ENCODE assay signal across 36 cellular contexts in the genomic region with DNA sequence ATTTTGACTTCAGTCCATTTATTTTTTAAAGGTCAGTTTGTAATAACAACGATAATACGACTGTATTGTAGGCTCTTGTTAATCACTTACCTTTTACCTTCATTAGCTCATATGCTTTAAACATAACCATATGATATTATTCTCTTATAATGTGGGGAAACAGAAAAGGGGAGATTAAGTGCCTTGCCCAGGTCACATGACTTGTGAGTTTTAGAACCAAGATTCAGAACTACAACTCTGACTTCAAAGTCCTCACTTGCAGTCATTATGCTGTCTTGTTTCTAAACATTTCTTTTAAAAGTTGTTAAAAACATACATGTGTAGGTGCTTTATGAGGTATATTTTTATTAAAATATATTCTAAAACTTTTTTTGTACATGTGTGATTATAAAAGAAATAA.
"Had no signal": no experiment of that assay in that cellular context is flagged by ENCODE, and none has a peak within 500 bp of the region (broad histone marks: within the 10 kb centered on the region; RNA-seq: fewer than 3 reads in every experiment).

No MANE protein-coding gene starts in this region.

- H3K4me1 ChIP-seq: ascending aorta had no signal

- H3K27me3 ChIP-seq: ascending aorta, cardiac muscle cell had no signal

- H3K27ac ChIP-seq: ascending aorta, cardiac muscle cell, VCaP had no signal

- H3K27me3 Mint-ChIP-seq: activated B cell treated with CpG ODN at 0.5 μM for 24 hours; activated CD4-positive, alpha-beta memory T cell treated with anti-CD3 and anti-CD28 coated beads for 36 hours; activated CD4-positive, alpha-beta T cell treated with anti-CD3 and anti-CD28 coated beads, Interleukin-2, amount 10 ng/mL, durations not matched to agents 24 days and 14 days; activated CD8-positive, alpha-beta memory T cell treated with anti-CD3 and anti-CD28 coated beads, Interleukin-2, amount 10 ng/mL, durations not matched to agents 7 days and 5 days; activated naive CD4-positive, alpha-beta T cell treated with anti-CD3 and anti-CD28 coated beads, Interleukin-2, amount 10 ng/mL, durations not matched to agents 7 days and 5 days; activated naive CD4-positive, alpha-beta T cell treated with anti-CD3 and anti-CD28 coated beads, Interleukin-2, amount 50 U/mL, for 24 hours; activated naive CD8-positive, alpha-beta T cell; activated naive CD8-positive, alpha-beta T cell treated with anti-CD3 and anti-CD28 coated beads, Interleukin-2, amount 10 ng/mL, durations not matched to agents 7 days and 5 days; activated naive CD8-positive, alpha-beta T cell treated with anti-CD3 and anti-CD28 coated beads, Interleukin-2, amount 50 U/mL, for 24 hours; activated T-cell treated with anti-CD3 and anti-CD28 coated beads, Interleukin-2, amount 50 U/mL, for 24 hours; brain; central memory CD8-positive, alpha-beta T cell; T-cell had no signal

- H3K4me3 ChIP-seq: ascending aorta, cardiac muscle cell had no signal

- H3K27ac Mint-ChIP-seq: activated B cell treated with CpG ODN at 0.5 μM for 24 hours; activated CD4-positive, alpha-beta memory T cell treated with anti-CD3 and anti-CD28 coated beads for 36 hours; activated CD4-positive, alpha-beta T cell treated with anti-CD3 and anti-CD28 coated beads, Interleukin-2, amount 10 ng/mL, durations not matched to agents 24 days and 14 days; activated CD8-positive, alpha-beta memory T cell treated with anti-CD3 and anti-CD28 coated beads, Interleukin-2, amount 10 ng/mL, durations not matched to agents 7 days and 5 days; activated CD8-positive, alpha-beta T cell treated with anti-CD3 and anti-CD28 coated beads, Interleukin-2, amount 10 ng/mL, durations not matched to agents 7 days and 5 days; activated naive CD4-positive, alpha-beta T cell treated with anti-CD3 and anti-CD28 coated beads, Interleukin-2, amount 10 ng/mL, durations not matched to agents 7 days and 5 days; activated naive CD4-positive, alpha-beta T cell treated with anti-CD3 and anti-CD28 coated beads, Interleukin-2, amount 50 U/mL, for 24 hours; activated naive CD8-positive, alpha-beta T cell; activated naive CD8-positive, alpha-beta T cell treated with anti-CD3 and anti-CD28 coated beads, Interleukin-2, amount 10 ng/mL, durations not matched to agents 7 days and 5 days; activated naive CD8-positive, alpha-beta T cell treated with anti-CD3 and anti-CD28 coated beads, Interleukin-2, amount 50 U/mL, for 24 hours; activated T-cell treated with anti-CD3 and anti-CD28 coated beads, Interleukin-2, amount 50 U/mL, for 24 hours; activated T-helper 2 cell treated with anti-CD3 and anti-CD28 coated beads, Interferon-gamma antibody, Interleukin-2, Interleukin-4, amounts not matched to agents 10 μg/mL and 5 μg/mL and 100 μg/mL, durations not matched to agents 14 hours and 24 hours and 36 hours; brain; T-cell; T-helper 2 cell treated with Interferon-gamma antibody and Interleukin-4, amounts not matched to agents 5 μg/mL and 100 μg/mL, for 36 hours had no signal

- H3K4me3 Mint-ChIP-seq: activated B cell treated with CpG ODN at 0.5 μM for 24 hours; activated CD4-positive, alpha-beta memory T cell treated with anti-CD3 and anti-CD28 coated beads for 36 hours; activated CD4-positive, alpha-beta T cell treated with anti-CD3 and anti-CD28 coated beads, Interleukin-2, amount 10 ng/mL, durations not matched to agents 24 days and 14 days; activated CD8-positive, alpha-beta memory T cell treated with anti-CD3 and anti-CD28 coated beads, Interleukin-2, amount 10 ng/mL, durations not matched to agents 7 days and 5 days; activated CD8-positive, alpha-beta T cell treated with anti-CD3 and anti-CD28 coated beads, Interleukin-2, amount 10 ng/mL, durations not matched to agents 7 days and 5 days; activated naive CD4-positive, alpha-beta T cell treated with anti-CD3 and anti-CD28 coated beads, Interleukin-2, amount 10 ng/mL, durations not matched to agents 7 days and 5 days; activated naive CD4-positive, alpha-beta T cell treated with anti-CD3 and anti-CD28 coated beads, Interleukin-2, amount 50 U/mL, for 24 hours; activated naive CD8-positive, alpha-beta T cell; activated naive CD8-positive, alpha-beta T cell treated with anti-CD3 and anti-CD28 coated beads, Interleukin-2, amount 10 ng/mL, durations not matched to agents 7 days and 5 days; activated naive CD8-positive, alpha-beta T cell treated with anti-CD3 and anti-CD28 coated beads, Interleukin-2, amount 50 U/mL, for 24 hours; activated T-cell treated with anti-CD3 and anti-CD28 coated beads, Interleukin-2, amount 50 U/mL, for 24 hours; brain; central memory CD8-positive, alpha-beta T cell; T-cell; T-helper 2 cell treated with Interferon-gamma antibody and Interleukin-4, amounts not matched to agents 5 μg/mL and 100 μg/mL, for 36 hours had no signal

- H3K9me3 ChIP-seq: ascending aorta had no signal

- DNase-seq: activated B cell treated with CpG ODN at 0.5 μM for 24 hours; activated CD4-positive, alpha-beta memory T cell treated with anti-CD3 and anti-CD28 coated beads for 36 hours; activated CD4-positive, alpha-beta T cell treated with anti-CD3 and anti-CD28 coated beads for 4 hours; activated CD4-positive, alpha-beta T cell treated with anti-CD3 and anti-CD28 coated beads, Interleukin-2, amount 10 ng/mL, durations not matched to agents 24 days and 14 days; activated CD4-positive, alpha-beta T cell treated with anti-CD3 and anti-CD28 coated beads, Interleukin-2, amount 50 U/mL, for 1 hour; activated CD4-positive, alpha-beta T cell treated with anti-CD3 and anti-CD28 coated beads, Interleukin-2, amount 50 U/mL, for 4 hours; activated CD4-positive, CD25-positive, alpha-beta regulatory T cell treated with anti-CD3 and anti-CD28 coated beads, Interleukin-2, amount 50 U/mL, for 72 hours; activated CD8-positive, alpha-beta memory T cell treated with anti-CD3 and anti-CD28 coated beads for 24 hours; activated CD8-positive, alpha-beta memory T cell treated with anti-CD3 and anti-CD28 coated beads, Interleukin-2, amount 10 ng/mL, durations not matched to agents 7 days and 5 days; activated CD8-positive, alpha-beta memory T cell treated with anti-CD3 and anti-CD28 coated beads, Interleukin-2, amount 50 U/mL, for 48 hours; activated CD8-positive, alpha-beta T cell treated with anti-CD3 and anti-CD28 coated beads, Interleukin-2, amount 10 ng/mL, durations not matched to agents 7 days and 5 days; activated effector memory CD4-positive, alpha-beta T cell treated with Interleukin-2 at 50 U/mL for 16 hours; activated gamma-delta T cell; activated naive CD4-positive, alpha-beta T cell treated with anti-CD3 and anti-CD28 coated beads, Interleukin-2, amount 10 ng/mL, durations not matched to agents 7 days and 5 days; activated naive CD4-positive, alpha-beta T cell treated with Interleukin-2 at 50 U/mL for 16 hours; activated naive CD8-positive, alpha-beta T cell treated with anti-CD3 and anti-CD28 coated beads, Interleukin-2, amount 10 ng/mL, durations not matched to agents 7 days and 5 days; activated naive CD8-positive, alpha-beta T cell treated with anti-CD3 and anti-CD28 coated beads, Interleukin-2, amount 50 U/mL, for 24 hours; activated T-cell treated with anti-CD3 and anti-CD28 coated beads, Interleukin-2, amount 50 U/mL, for 24 hours; activated T-cell treated with anti-CD3 and anti-CD28 coated beads, Interleukin-2, amount 50 U/mL, for 48 hours; amygdala; anterior cingulate cortex; caudate nucleus; cerebellar nuclear complex; T-cell; T-helper 2 cell; T-helper 9 cell had no signal

- H3K4me1 Mint-ChIP-seq: activated B cell treated with CpG ODN at 0.5 μM for 24 hours; activated CD4-positive, alpha-beta T cell treated with anti-CD3 and anti-CD28 coated beads, Interleukin-2, amount 10 ng/mL, durations not matched to agents 24 days and 14 days; activated CD8-positive, alpha-beta memory T cell treated with anti-CD3 and anti-CD28 coated beads, Interleukin-2, amount 10 ng/mL, durations not matched to agents 7 days and 5 days; activated naive CD4-positive, alpha-beta T cell treated with anti-CD3 and anti-CD28 coated beads, Interleukin-2, amount 10 ng/mL, durations not matched to agents 7 days and 5 days; activated naive CD8-positive, alpha-beta T cell treated with anti-CD3 and anti-CD28 coated beads, Interleukin-2, amount 10 ng/mL, durations not matched to agents 7 days and 5 days; brain; central memory CD8-positive, alpha-beta T cell had no signal

- ATAC-seq: activated CD8-positive, alpha-beta memory T cell treated with anti-CD3 and anti-CD28 coated beads, Interleukin-2, amount 10 ng/mL, durations not matched to agents 7 days and 5 days; activated CD8-positive, alpha-beta T cell treated with anti-CD3 and anti-CD28 coated beads, Interleukin-2, amount 10 ng/mL, durations not matched to agents 7 days and 5 days; activated naive CD8-positive, alpha-beta T cell treated with anti-CD3 and anti-CD28 coated beads, Interleukin-2, amount 50 U/mL, for 24 hours; T-cell had no signal

- FAIRE-seq: bronchial epithelial cell had no signal
